Comparison of ENCODE assay signal across 7 cellular contexts in genomic region chr5:120503311-120503710, GRCh38. TPM values are rescaled to one million over a fixed set of nuclear protein-coding genes. Genes with fewer than 3 reads are reported as not detected.
"Had no signal": no experiment of that assay in that cellular context is flagged by ENCODE, and none has a peak within 500 bp of the region (broad histone marks: within the 10 kb centered on the region; RNA-seq: fewer than 3 reads in every experiment).

No MANE protein-coding gene starts in this region.

- H3K27ac Mint-ChIP-seq: IgD-negative memory B cell had no signal

- ATAC-seq: HepG2, K562 had no signal

- H3K4me3 Mint-ChIP-seq: IgD-negative memory B cell had no signal

- H3K4me3 ChIP-seq: K562 had no signal

- H3K4me1 Mint-ChIP-seq: IgD-negative memory B cell had no signal

- DNase-seq: IMR-90, KBM-7 had no signal

- H3K27ac ChIP-seq: HL-60 had no signal

RNA-seq across cellular contexts. Expression of gene PRR16, which starts 39.2 kb away (rescaled TPM):
- total RNA-seq: HepG2, HT-29 had no signal
- polyA plus RNA-seq: HepG2, IgD-negative memory B cell had no signal
